Comparison of ENCODE assay signal across 1 cellular context in genomic region chr3:69084326-69084667, GRCh38.
TF ChIP-seq lines count a peak whose summit lies in the region.

No MANE protein-coding gene starts in this region.

TF ChIP-seq in H1, 55 proteins besides CTCF, POLR2A, EP300 and RAD21:
- no peak for TF ChIP-seq E2F6 (IDR thresholded peaks at IDR 0.05)
- no peak for TF ChIP-seq RNF2 (IDR thresholded peaks at IDR 0.05; ENCODE audit: borderline replicate concordance, low read depth, low read length, missing control alignments, poor library complexity, severe bottlenecking)
- no peak for TF ChIP-seq GTF2F1 (IDR thresholded peaks at IDR 0.05; ENCODE audit: borderline replicate concordance, low read depth, low read length)
- no peak for TF ChIP-seq CHD2 (IDR thresholded peaks at IDR 0.05; ENCODE audit: low read length)
- no peak for TF ChIP-seq ATF3 (IDR thresholded peaks at IDR 0.05; ENCODE audit: insufficient read depth, low read depth, low read length)
- TF ChIP-seq FOSL1 (IDR thresholded peaks at IDR 0.05; ENCODE audit: insufficient read depth, low read depth, low read length) = no peak
